In the genomic region with DNA sequence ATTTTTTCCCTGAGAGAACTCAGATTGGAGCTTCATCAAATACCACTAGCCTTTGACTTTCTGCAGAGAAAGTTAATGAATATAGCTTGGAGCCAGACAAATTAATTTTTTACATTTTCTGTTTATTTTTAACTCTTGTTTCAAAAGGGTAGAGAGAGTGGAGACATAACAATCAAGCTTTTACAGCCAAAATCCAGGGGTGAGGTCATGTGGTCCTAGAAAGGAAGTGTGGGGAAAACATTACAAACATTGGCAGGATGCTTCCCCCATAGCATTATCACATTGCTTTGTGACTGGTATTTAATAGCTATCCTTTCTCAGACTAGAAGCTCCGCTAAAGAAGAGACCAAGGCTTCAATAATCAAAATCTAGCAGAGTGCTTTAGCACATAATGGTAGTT, we compare ENCODE assay signal across 30 cellular contexts. TPM values are rescaled to one million over a fixed set of nuclear protein-coding genes. Genes with fewer than 3 reads are reported as not detected.
A peak's percentile ranks its signal among the peaks of the same experiment; 100 is the strongest.
DNase-seq lines count a peak whose midpoint lies in the region; ATAC-seq, FAIRE-seq and TF ChIP-seq lines count a peak whose summit lies in the region.
"Had no signal": no experiment of that assay in that cellular context is flagged by ENCODE, and none has a peak within 500 bp of the region (broad histone marks: within the 10 kb centered on the region; RNA-seq: fewer than 3 reads in every experiment).

No MANE protein-coding gene starts in this region.

- H2AK5ac ChIP-seq in H1 (ENCODE audit: low read depth, low read length): no peak overlapping the region

- no peaks in the 10 kb centered on the region for H4K20me1 ChIP-seq in H1 (replicated peaks in 1 of 2; ENCODE audit: control insufficient read depth in 1 of 2, insufficient read depth in 2 of 2, low read length in 2 of 2)

- no peak for TF ChIP-seq POLR2A in H1 (IDR thresholded peaks at IDR 0.05; ENCODE audit: control extremely low read depth in 1 of 2, low read depth in 2 of 2, low read length in 2 of 2)

- H3K4ac ChIP-seq in H1 (replicated peaks; ENCODE audit: insufficient read length, low read depth, low read length): no peak overlapping the region

- no peaks in the 10 kb centered on the region for H3K36me3 ChIP-seq in H1 (ENCODE audit: control insufficient read depth in 2 of 4, insufficient read depth in 4 of 4, low read length in 3 of 4)
- H3K36me3 ChIP-seq: brain microvascular endothelial cell, heart left ventricle had no signal

- peaks cover 7% of the 10 kb centered on the region for H3K36me3 Mint-ChIP-seq in mesothelial cell of epicardium
- peaks cover 5% of the 10 kb centered on the region for H3K36me3 Mint-ChIP-seq in T-helper 17 cell (ENCODE audit: low read depth)
- peaks cover 32% of the 10 kb centered on the region for H3K36me3 Mint-ChIP-seq in progenitor cell of endocrine pancreas (ENCODE audit: insufficient read depth)

- H3K79me2 ChIP-seq in H1 (ENCODE audit: control insufficient read depth in 1 of 2, insufficient read depth in 2 of 2, low read length in 2 of 2): no peaks in the 10 kb centered on the region

- H2BK15ac ChIP-seq in H1 (ENCODE audit: low read length): no peak overlapping the region

- no peak overlapping the region for H4K5ac ChIP-seq in H1 (ENCODE audit: insufficient read length, low read depth, low read length)

- no peak overlapping the region for H3K56ac ChIP-seq in H1 (replicated peaks; ENCODE audit: insufficient read length, low read depth, low read length)

- H3K4me3 Mint-ChIP-seq in mesothelial cell of epicardium (no peak overlapping the region), T-helper 17 cell (no peak overlapping the region), progenitor cell of endocrine pancreas (ENCODE audit: low read depth) (no peak overlapping the region)
- H3K4me3 Mint-ChIP-seq: activated naive CD4-positive, alpha-beta T cell treated with anti-CD3 and anti-CD28 coated beads, Interleukin-2, amount 10 ng/mL, durations not matched to agents 7 days and 5 days; IgD-negative memory B cell; naive B cell had no signal

- no peak overlapping the region for H2BK12ac ChIP-seq in H1 (ENCODE audit: low read depth, low read length)

- H3K9ac ChIP-seq in H1 (replicated peaks in 1 of 4; ENCODE audit: extremely low read depth in 1 of 4, low read depth in 3 of 4, low read length in 3 of 4): no peak overlapping the region

- peak; percentile 73 for ATAC-seq in HG03354 (IDR thresholded peaks at IDR 0.05; ENCODE audit: poor library complexity, severe bottlenecking, unreplicated experiment)
- ATAC-seq in T-helper 17 cell: no peak
- ATAC-seq: activated CD4-positive, CD25-positive, alpha-beta regulatory T cell treated with anti-CD3 and anti-CD28 coated beads, Interleukin-2, amount 50 U/mL, for 24 hours; GM12878; left colon; psoas muscle had no signal

- no peak overlapping the region for H3K23ac ChIP-seq in H1 (ENCODE audit: insufficient read length)

- H3K4me1 ChIP-seq in H1 (replicated peaks in 1 of 4; ENCODE audit: control insufficient read depth in 3 of 4, insufficient read depth in 4 of 4, low read length in 3 of 4): no peaks in the 10 kb centered on the region
- H3K4me1 ChIP-seq: psoas muscle had no signal

- TF ChIP-seq RAD21 in H1 (IDR thresholded peaks at IDR 0.05 in 1 of 2, conservative IDR thresholded peaks at IDR 0.05 in 1 of 2; ENCODE audit: low read depth in 2 of 2, low read length in 2 of 2): no peak

- H4K8ac ChIP-seq in H1 (ENCODE audit: extremely low read depth, insufficient read depth, low read length): no peak overlapping the region

- H3K79me1 ChIP-seq in H1 (ENCODE audit: low read depth, low read length): no peaks in the 10 kb centered on the region

- H3K27me3 Mint-ChIP-seq in mesothelial cell of epicardium (ENCODE audit: low read depth) (no peaks in the 10 kb centered on the region), T-helper 17 cell (peaks cover 7% of the 10 kb centered on the region), progenitor cell of endocrine pancreas (no peaks in the 10 kb centered on the region)
- H3K27me3 Mint-ChIP-seq: IgD-negative memory B cell, naive B cell had no signal

- CTCF ChIA-PET in H1 (lab: Charles Lee; ENCODE audit: partially characterized antibody): interaction anchor here (1.0 to 1.4 kb wide), 6 partner anchors 48 to 200 kb away, joined by 3 to 4 read pairs (median 4); no protein-coding TSS in a partner anchor

- H2AFZ ChIP-seq in H1 (ENCODE audit: low read length): peak overlapping the region; percentile 72; the same call in 1 of the 2 replicates

- no peak overlapping the region for H2BK5ac ChIP-seq in H1 (ENCODE audit: low read depth, low read length)

- no peak overlapping the region for H3K14ac ChIP-seq in H1 (ENCODE audit: insufficient read length)

- TF ChIP-seq EP300 in H1 (IDR thresholded peaks at IDR 0.05; ENCODE audit: borderline replicate concordance in 1 of 2, low read depth in 2 of 2, low read length in 2 of 2): no peak

- H3K27ac Mint-ChIP-seq in mesothelial cell of epicardium (peak overlapping the region; percentile 77), T-helper 17 cell (no peak overlapping the region), progenitor cell of endocrine pancreas (no peak overlapping the region)
- H3K27ac Mint-ChIP-seq: activated naive CD4-positive, alpha-beta T cell treated with anti-CD3 and anti-CD28 coated beads, Interleukin-2, amount 10 ng/mL, durations not matched to agents 7 days and 5 days; IgD-negative memory B cell; naive B cell had no signal

- peaks cover 23% of the 10 kb centered on the region for H3K9me3 Mint-ChIP-seq in mesothelial cell of epicardium
- peaks cover 19% of the 10 kb centered on the region for H3K9me3 Mint-ChIP-seq in progenitor cell of endocrine pancreas (ENCODE audit: low read depth)

- H3K4me1 Mint-ChIP-seq in mesothelial cell of epicardium (peaks cover 38% of the 10 kb centered on the region), T-helper 17 cell (no peaks in the 10 kb centered on the region), progenitor cell of endocrine pancreas (ENCODE audit: low read depth) (peaks cover 26% of the 10 kb centered on the region)
- H3K4me1 Mint-ChIP-seq: activated naive CD4-positive, alpha-beta T cell treated with anti-CD3 and anti-CD28 coated beads, Interleukin-2, amount 10 ng/mL, durations not matched to agents 7 days and 5 days; IgD-negative memory B cell; naive B cell had no signal

- no peak overlapping the region for H4K91ac ChIP-seq in H1 (replicated peaks; ENCODE audit: insufficient read length, low read length)

- H3K9me3 ChIP-seq in H1 (ENCODE audit: insufficient read depth in 2 of 2, low read depth in 1 of 2, low read length in 1 of 2): no peaks in the 10 kb centered on the region; a peak in 1 of 4 replicates
- no peaks in the 10 kb centered on the region for H3K9me3 ChIP-seq in T-helper 17 cell (ENCODE audit: control insufficient read depth, low read length, poor library complexity, severe bottlenecking)
- H3K9me3 ChIP-seq: psoas muscle had no signal

- TF ChIP-seq CTCF in H1 (IDR thresholded peaks at IDR 0.05; ENCODE audit: control extremely low read depth in 1 of 3, insufficient read depth in 1 of 3, low read depth in 1 of 3, low read length in 3 of 3) (no peak), mesothelial cell of epicardium (IDR thresholded peaks at IDR 0.05; ENCODE audit: unreplicated experiment) (no peak), progenitor cell of endocrine pancreas (IDR thresholded peaks at IDR 0.05; ENCODE audit: unreplicated experiment) (no peak)

- no peak overlapping the region for H3K18ac ChIP-seq in H1 (ENCODE audit: extremely low read depth, low read length)

- no peak for DNase-seq in GM18507 (ENCODE audit: extremely low spot score, insufficient read length, low read depth)
- no peak for DNase-seq in H1 (ENCODE audit: low read depth in 1 of 2, low spot score in 2 of 2)
- no peak for DNase-seq in mesothelial cell of epicardium (ENCODE audit: low spot score in 2 of 2, unreplicated experiment in 2 of 2)
- DNase-seq in NCI-H1105 treated with DMSO at 0.1 percent for 48 hours (lab: John Stamatoyannopoulos, UW): no peak
- DNase-seq in T-helper 17 cell: no peak
- DNase-seq in progenitor cell of endocrine pancreas (ENCODE audit: low spot score, unreplicated experiment): no peak
- DNase-seq in NCI-H2171 treated with DMSO at 0.1 percent for 48 hours (lab: John Stamatoyannopoulos, UW): no peak
- DNase-seq: activated CD4-positive, alpha-beta T cell treated with anti-CD3 and anti-CD28 coated beads, Interleukin-2, amount 50 U/mL, for 48 hours; activated naive CD4-positive, alpha-beta T cell treated with anti-CD3 and anti-CD28 coated beads, Interleukin-2, amount 10 ng/mL, durations not matched to agents 7 days and 5 days; brain microvascular endothelial cell; DND-41; HCEC 1CT; heart left ventricle; left colon; naive B cell; NCI-H1092; NCI-H1930; NCI-H345; NCI-H774; nucleus accumbens; psoas muscle; stimulated activated naive CD4-positive, alpha-beta T cell treated with Interleukin-2 at 50 U/mL for 16 hours; T-helper 1 cell had no signal

- no peak overlapping the region for H3K4me2 ChIP-seq in H1 (ENCODE audit: insufficient read depth in 1 of 2, low read depth in 2 of 2, low read length in 2 of 2)

- no peaks in the 10 kb centered on the region for H3K23me2 ChIP-seq in H1 (ENCODE audit: low read depth, low read length)

- POLR2A ChIA-PET in H1 (lab: Charles Lee; ENCODE audit: partially characterized antibody): no interaction called here

- H2BK120ac ChIP-seq in H1 (replicated peaks; ENCODE audit: low read depth, low read length): no peak overlapping the region

- H3K27ac ChIP-seq in H1 (ENCODE audit: low read depth, low read length): no peak overlapping the region
- H3K27ac ChIP-seq: brain microvascular endothelial cell, C4-2B, heart left ventricle, psoas muscle, RWPE1 had no signal

- no peaks in the 10 kb centered on the region for H3K27me3 ChIP-seq in H1 (replicated peaks in 1 of 4; ENCODE audit: control insufficient read depth in 3 of 4, extremely low read depth in 1 of 4, insufficient read depth in 3 of 4, low read length in 3 of 4)
- H3K27me3 ChIP-seq: brain microvascular endothelial cell, heart left ventricle had no signal

- no peak overlapping the region for H3K4me3 ChIP-seq in H1 (ENCODE audit: extremely low read depth in 1 of 4, insufficient read depth in 2 of 4, low read depth in 3 of 4, low read length in 4 of 4)
- H3K4me3 ChIP-seq: GM12878, heart left ventricle, psoas muscle had no signal

- peak; percentile 58 for FAIRE-seq in GM18507 (lab: Jason Lieb, UNC)
- FAIRE-seq in H1 (lab: Jason Lieb, UNC): no peak
- FAIRE-seq: GM12878, TTC549 had no signal

- H2BK20ac ChIP-seq in H1 (ENCODE audit: low read length): no peak overlapping the region

- 78% methylated on average over 1 of the region's 1 CpG; no CpG with 5 or more reads in 1 of the 2 experiments for WGBS in H1 (ENCODE audit: extremely low coverage in 1 of 2, insufficient coverage in 1 of 2, insufficient read length in 1 of 2, insufficient replicate concordance in 2 of 2, low coverage in 1 of 2, low lambda C conversion rate in 2 of 2, missing lambda C conversion rate in 1 of 2), 2 experiments

RNA-seq across cellular contexts. Expression of a gene that starts 46.4 kb away (rescaled TPM):
- 22.6 and 26.6 TPM in 2 replicates for total RNA-seq in H1 (2021; fragmentation: NEBNext Ultra II Directional; extraction: Animal tissue kit (Norgen Biotek cat#: 25700))
- 5.0 and 5.8 TPM in 2 replicates for polyA plus RNA-seq in H1 (2011; rRNA removed)
- 5.3 TPM for polyA plus RNA-seq in H1 (2011; cell fraction: cytosol; rRNA removed)
- 10.9 TPM for polyA plus RNA-seq in H1 (2011; cell fraction: nucleus; rRNA removed)
- polyA plus RNA-seq in H1 (2012, experiment 1 of 2): 5.8 to 10.9 TPM (median 8.2 TPM) in 4 replicates
- polyA plus RNA-seq in H1 (2012, experiment 2 of 2): 1.0 TPM
- polyA plus RNA-seq in H1 (2013, experiment 1 of 2): 13.5 TPM
- polyA plus RNA-seq in H1 (2013, experiment 2 of 2): 13.5 TPM
- polyA minus RNA-seq in H1 (2011; rRNA and poly(A)+ RNA removed): 21.5 and 23.9 TPM in 2 replicates
- polyA minus RNA-seq in H1 (2011; cell fraction: cytosol; rRNA and poly(A)+ RNA removed): 16.6 TPM
- 44.0 TPM for polyA minus RNA-seq in H1 (2011; cell fraction: nucleus; rRNA and poly(A)+ RNA removed)
- total RNA-seq in mesothelial cell of epicardium (32.4 to 37.2 TPM (median 36.0 TPM) in 3 replicates), T-helper 17 cell (10 to 100 TPM; 24.4 to 28.0 TPM), progenitor cell of endocrine pancreas (58.3 and 59.1 TPM in 2 replicates)
